In the genomic region with DNA sequence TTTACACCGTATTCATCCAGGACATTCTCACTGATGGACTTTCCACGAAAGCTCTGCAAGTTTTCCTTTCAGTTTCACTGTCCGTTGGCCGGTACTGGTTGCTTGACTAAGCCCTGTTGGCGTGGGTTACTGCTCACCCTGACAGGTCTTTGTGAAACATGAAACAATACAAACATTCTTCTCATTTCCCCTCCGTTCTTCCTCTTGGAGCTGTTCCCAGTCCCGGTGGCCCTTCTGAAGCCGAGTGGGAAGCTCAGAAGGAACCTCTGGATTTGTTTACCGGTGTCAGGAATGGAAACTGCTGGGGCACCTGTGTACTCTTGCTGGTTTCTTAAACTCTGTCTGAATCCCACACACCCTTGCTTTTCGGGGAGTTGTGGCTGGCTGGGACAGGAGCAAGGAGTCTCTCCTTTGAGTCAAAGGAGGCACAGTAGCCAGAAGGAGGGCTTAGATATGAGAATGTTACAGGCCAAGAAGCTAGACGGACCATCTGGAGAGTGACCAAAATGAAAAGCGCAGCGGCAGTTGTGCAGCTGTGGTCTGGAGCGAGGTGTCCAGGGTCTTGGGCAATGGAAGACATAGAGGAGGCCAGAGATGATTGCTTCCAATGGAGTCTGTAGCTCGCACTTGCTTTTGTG, we compare ENCODE assay signal across 9 cellular contexts. TPM values are rescaled to one million over a fixed set of nuclear protein-coding genes. Genes with fewer than 3 reads are reported as not detected.
DNase-seq lines count a peak whose midpoint lies in the region; ATAC-seq and TF ChIP-seq lines count a peak whose summit lies in the region.
"Had no signal": no experiment of that assay in that cellular context is flagged by ENCODE, and none has a peak within 500 bp of the region (broad histone marks: within the 10 kb centered on the region; RNA-seq: fewer than 3 reads in every experiment).

No MANE protein-coding gene starts in this region.

- DNase-seq in ELR (ENCODE audit: low read depth), result peak; percentile 68
- DNase-seq in NCI-H2029 (lab: John Stamatoyannopoulos, UW), result peak; percentile 88
- DNase-seq in T47D (ENCODE audit: low read depth in 1 of 2, low spot score in 1 of 2), result peak; percentile 11 to 89
- DNase-seq in stomach, result peak; percentile 80
- no peak for DNase-seq in glutamatergic neuron
- DNase-seq in DMS 273 (lab: John Stamatoyannopoulos, UW; ENCODE audit: unreplicated experiment), result no peak

- H3K4me3 ChIP-seq in stomach, result peak overlapping the region; percentile 26 to 42 (median 30)

- no peaks in the 10 kb centered on the region for H3K36me3 Mint-ChIP-seq in glutamatergic neuron (ENCODE audit: unreplicated experiment)
- H3K36me3 Mint-ChIP-seq: activated naive CD8-positive, alpha-beta T cell had no signal

- H3K4me1 ChIP-seq in stomach, result peaks cover 7 to 46% (median 24%) of the 10 kb centered on the region in 4 donors

- peak; percentile 37 for ATAC-seq in GM21619 (IDR thresholded peaks at IDR 0.05; ENCODE audit: unreplicated experiment)

- no peak for TF ChIP-seq EP300 in stomach (IDR thresholded peaks at IDR 0.05)

- no peaks in the 10 kb centered on the region for H3K9me3 Mint-ChIP-seq in glutamatergic neuron (ENCODE audit: unreplicated experiment)

- peaks cover 6% of the 10 kb centered on the region for H3K4me1 Mint-ChIP-seq in glutamatergic neuron (ENCODE audit: low read depth, unreplicated experiment)

- H3K36me3 ChIP-seq in stomach, result no peaks in the 10 kb centered on the region

- WGBS in stomach, 5 donors, result 18 to 24% (median 21%) methylated on average over 14 to 15 of the region's 15 CpGs

- H3K4me3 Mint-ChIP-seq in glutamatergic neuron (ENCODE audit: unreplicated experiment), result no peak overlapping the region
- H3K4me3 Mint-ChIP-seq: activated naive CD8-positive, alpha-beta T cell had no signal

- H3K27me3 Mint-ChIP-seq in glutamatergic neuron (ENCODE audit: unreplicated experiment), result no peaks in the 10 kb centered on the region
- H3K27me3 Mint-ChIP-seq: activated naive CD8-positive, alpha-beta T cell had no signal

- no peaks in the 10 kb centered on the region for H3K9me3 ChIP-seq in stomach

- H3K27me3 ChIP-seq in layer of hippocampus (ENCODE audit: control insufficient read depth, insufficient read depth, low read length) (no peaks in the 10 kb centered on the region), stomach (no peaks in the 10 kb centered on the region)

- in situ Hi-C loops in T47D (cut with HindIII; ENCODE audit: low pct_unique_long_range_greater_than_20kb, low sequenced_read_pairs), result no loop called here

- intact Hi-C loops in stomach (cut with DNase I; ENCODE audit: low total_unique reads), result no loop called here

- peak overlapping the region; percentile 62 for H3K27ac ChIP-seq in layer of hippocampus (ENCODE audit: low read depth, low read length)
- peak overlapping the region; percentile 51 to 91 (median 83) for H3K27ac ChIP-seq in stomach

- TF ChIP-seq POLR2A in stomach (IDR thresholded peaks at IDR 0.05), result no peak

- no peak overlapping the region for H3K27ac Mint-ChIP-seq in glutamatergic neuron (ENCODE audit: unreplicated experiment)
- H3K27ac Mint-ChIP-seq: activated naive CD8-positive, alpha-beta T cell had no signal

- TF ChIP-seq CTCF in stomach (IDR thresholded peaks at IDR 0.05), result no peak
- no peak for TF ChIP-seq CTCF in glutamatergic neuron (IDR thresholded peaks at IDR 0.05; ENCODE audit: partially characterized antibody, unreplicated experiment)

RNA-seq across cellular contexts. Expression of a gene that starts 45.7 kb away (rescaled TPM):
- total RNA-seq in stomach (not detected), glutamatergic neuron (ENCODE audit: unreplicated experiment) (not detected)
- polyA plus RNA-seq in stomach, result not detected

Comparison
In these comparisons a context has a peak if more than half of its experiments do, and no peak if none do; other contexts are left out.
1. DNase-seq: peak in ELR (single experiment), NCI-H2029 (single experiment), T47D (2 of 2) and stomach (single experiment); none in glutamatergic neuron (single experiment) and DMS 273 (single experiment).